In the genomic region with DNA sequence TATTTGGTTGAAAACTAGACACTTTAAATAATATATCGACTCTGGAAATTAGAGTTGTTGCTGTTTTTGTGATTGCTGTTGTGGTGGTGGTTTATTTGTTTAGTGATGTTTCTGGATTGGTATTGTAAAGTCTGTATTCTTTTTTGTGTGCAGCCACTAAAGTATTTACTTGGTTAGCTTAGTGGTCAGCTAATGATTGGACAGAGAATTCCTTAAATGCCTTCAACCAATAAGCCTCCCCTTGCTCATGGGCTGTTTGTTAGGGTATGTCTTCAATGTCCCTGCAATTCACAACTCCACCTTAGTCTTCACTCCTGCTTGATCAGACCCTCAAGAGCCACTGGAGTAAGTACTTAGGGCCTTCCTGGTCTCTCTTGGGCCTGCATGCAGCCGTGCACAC, we compare ENCODE assay signal across 19 cellular contexts.
DNase-seq lines count a peak whose midpoint lies in the region; ATAC-seq and TF ChIP-seq lines count a peak whose summit lies in the region.
"Had no signal": no experiment of that assay in that cellular context is flagged by ENCODE, and none has a peak within 500 bp of the region (broad histone marks: within the 10 kb centered on the region; RNA-seq: fewer than 3 reads in every experiment).

No MANE protein-coding gene starts in this region.

- no peak overlapping the region for H3K4me3 ChIP-seq in PC-3 (ENCODE audit: low read length)
- H3K4me3 ChIP-seq in epithelial cell of proximal tubule (ENCODE audit: low read depth, low read length) = no peak overlapping the region
- H3K4me3 ChIP-seq in right lobe of liver = no peak overlapping the region

- no peak overlapping the region for H3K9ac ChIP-seq in PC-3 (ENCODE audit: low read length)

- H3K4me1 ChIP-seq in PC-3 (ENCODE audit: insufficient read depth, low read length) (peaks cover 6% of the 10 kb centered on the region), right lobe of liver (peaks cover 0 to 7% (median 0%) of the 10 kb centered on the region in 4 donors)

- H3K9me2 ChIP-seq in PC-3 (replicated peaks; ENCODE audit: low read length) = no peaks in the 10 kb centered on the region

- ATAC-seq in PC-3 = no peak
- ATAC-seq in right lobe of liver = no peak
- no peak for ATAC-seq in GM19455 (IDR thresholded peaks at IDR 0.05; ENCODE audit: unreplicated experiment)
- ATAC-seq: SK-N-SH treated with all-trans-retinoic acid at 6 μM for 48 hours had no signal

- H3K36me3 ChIP-seq in PC-3 (ENCODE audit: low read depth, low read length) (no peaks in the 10 kb centered on the region; the same call in 1 of the 2 replicates), right lobe of liver (no peaks in the 10 kb centered on the region)

- TF ChIP-seq CTCF in PC-3 (conservative IDR thresholded peaks at IDR 0.05; ENCODE audit: low read depth, low read length) (no peak), epithelial cell of proximal tubule (conservative IDR thresholded peaks at IDR 0.05; ENCODE audit: low read depth, low read length) (no peak), right lobe of liver (IDR thresholded peaks at IDR 0.05) (no peak)

- H3F3A ChIP-seq in PC-3 (ENCODE audit: low read length, unreplicated experiment) = no peaks in the 10 kb centered on the region

- no peaks in the 10 kb centered on the region for H4K20me1 ChIP-seq in PC-3 (ENCODE audit: low read length)

- CTCF ChIA-PET in PC-3 (lab: Charles Lee) = no interaction called here

- H2AFZ ChIP-seq in PC-3 (ENCODE audit: low read length) = no peak overlapping the region

- no peak for TF ChIP-seq POLR2A in right lobe of liver (IDR thresholded peaks at IDR 0.05)

- POLR2A ChIA-PET in PC-3 (lab: Charles Lee; ENCODE audit: unreplicated experiment) = no interaction called here

- no peak overlapping the region for H3K4me2 ChIP-seq in PC-3 (ENCODE audit: low read length)

- no peaks in the 10 kb centered on the region for H3K27me3 ChIP-seq in PC-3 (ENCODE audit: low read length)
- no peaks in the 10 kb centered on the region for H3K27me3 ChIP-seq in right lobe of liver

- BruUV-seq in PC-3 (replicated peaks; lab: Mats Ljungman, UMichigan) = no TSS peak

- 85% methylated on average over 2 of the region's 2 CpGs for WGBS in right lobe of liver (ENCODE audit: insufficient coverage, low coverage, low lambda C conversion rate, missing lambda C conversion rate)

- H3K9me3 ChIP-seq in PC-3 (ENCODE audit: low read length) = no peaks in the 10 kb centered on the region; the same call in 1 of the 2 replicates
- H3K9me3 ChIP-seq in right lobe of liver = no peaks in the 10 kb centered on the region

- no peak overlapping the region for H3K27ac ChIP-seq in PC-3 (ENCODE audit: low read length)
- no peak overlapping the region for H3K27ac ChIP-seq in right lobe of liver
- H3K27ac ChIP-seq: C4-2B had no signal

- intact Hi-C loops in PC-3 (cut with micrococcal nuclease) (no loop called here), right lobe of liver (cut with DNase I) (loop anchor here in 1 of 2 donors (10.0 kb wide), 1 partner anchor 63 kb away; no protein-coding TSS in a partner anchor)

- no peaks in the 10 kb centered on the region for H3K79me2 ChIP-seq in PC-3 (ENCODE audit: low read length)

- DNase-seq in EH (ENCODE audit: low read depth) = peak; percentile 40
- peak; percentile 11 for DNase-seq in PC-3
- DNase-seq in epithelial cell of proximal tubule (ENCODE audit: low read depth) = peak; percentile 33
- DNase-seq in myocyte (ENCODE audit: low read depth) = peak; percentile 29
- no peak for DNase-seq in right lobe of liver
- DNase-seq in occipital lobe (lab: John Stamatoyannopoulos, UW) = no peak
- no peak for DNase-seq in NCI-H1092 (lab: John Stamatoyannopoulos, UW)
- DNase-seq: GDM1, KG1, MM.1S, NCI-H1105 treated with DMSO at 0.1 percent for 48 hours, NCI-H1930, NCI-H2171, NCI-H510A, NCI-H82, SHP77 had no signal

Comparison
In these comparisons a context has a peak if more than half of its experiments do, and no peak if none do; other contexts are left out.
1. DNase-seq: peak in EH (single experiment), PC-3 (single experiment), epithelial cell of proximal tubule (single experiment) and myocyte (single experiment); none in right lobe of liver (0 of 3), occipital lobe (single experiment) and NCI-H1092 (single experiment).